24 cellular contexts compared by ENCODE assay signal in the genomic region with DNA sequence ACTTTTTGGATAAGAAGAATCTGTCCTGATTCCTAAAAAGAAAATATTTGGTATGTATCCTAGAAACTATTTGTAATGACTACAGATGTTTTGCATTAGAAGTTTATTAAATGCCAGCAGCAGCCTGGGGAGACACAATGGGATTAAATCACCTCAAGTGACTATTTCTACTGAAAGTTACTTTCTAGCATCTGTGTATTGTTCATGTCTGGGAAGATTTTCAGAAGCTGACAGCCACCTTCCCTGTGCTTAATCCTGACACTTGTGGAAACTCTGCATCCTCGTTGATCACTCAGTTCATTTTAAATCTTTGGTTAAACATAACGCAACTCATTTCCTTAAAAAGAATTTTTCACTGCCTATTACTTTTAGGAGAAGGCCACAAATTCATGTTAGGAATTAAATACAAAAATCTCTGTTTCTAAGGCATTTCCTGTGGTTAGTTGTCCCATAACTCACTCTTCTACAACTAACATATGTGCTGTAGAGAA.
A peak's percentile ranks its signal among the peaks of the same experiment; 100 is the strongest.
DNase-seq lines count a peak whose midpoint lies in the region; ATAC-seq, FAIRE-seq and TF ChIP-seq lines count a peak whose summit lies in the region.
"Had no signal": no experiment of that assay in that cellular context is flagged by ENCODE, and none has a peak within 500 bp of the region (broad histone marks: within the 10 kb centered on the region; RNA-seq: fewer than 3 reads in every experiment).

No MANE protein-coding gene starts in this region.

- TF ChIP-seq CTCF in fibroblast of villous mesenchyme (IDR thresholded peaks at IDR 0.05; ENCODE audit: insufficient read depth, low read depth, low read length) = no peak
- TF ChIP-seq CTCF in sigmoid colon (IDR thresholded peaks at IDR 0.05) = no peak
- TF ChIP-seq CTCF in BE2C (IDR thresholded peaks at IDR 0.05; ENCODE audit: low read depth, low read length) = no peak

- H3K4me3 ChIP-seq in fibroblast of villous mesenchyme (ENCODE audit: low read depth, low read length) (no peak overlapping the region), sigmoid colon (no peak overlapping the region), small intestine (ENCODE audit: low read depth in 1 of 2, low read length in 2 of 2) (no peak overlapping the region), BE2C (ENCODE audit: low read depth, low read length) (no peak overlapping the region)

- no peak for ATAC-seq in HG03025 (IDR thresholded peaks at IDR 0.05; ENCODE audit: low FRiP score, unreplicated experiment)
- ATAC-seq: sciatic nerve, T-cell had no signal

- TF ChIP-seq EP300 in sigmoid colon (IDR thresholded peaks at IDR 0.05) = no peak

- intact Hi-C loops in sigmoid colon (cut with DNase I) = no loop called here

- H3K4me1 ChIP-seq in sigmoid colon (peaks cover 0 to 32% (median 10%) of the 10 kb centered on the region in 4 donors), small intestine (ENCODE audit: control insufficient read depth in 2 of 2, insufficient read depth in 1 of 2, low read depth in 1 of 2, low read length in 1 of 2) (no peaks in the 10 kb centered on the region), BE2C (no peaks in the 10 kb centered on the region)

- peak overlapping the region in 3 of 4 donors; percentile 22 to 66 (median 62) for H3K27ac ChIP-seq in sigmoid colon
- H3K27ac ChIP-seq in small intestine (ENCODE audit: low read depth in 1 of 2, low read length in 1 of 2) = peak overlapping the region in 1 of 2 donors; percentile 54
- H3K27ac ChIP-seq: epithelial cell of prostate had no signal

- no peaks in the 10 kb centered on the region for H3K36me3 ChIP-seq in sigmoid colon
- no peaks in the 10 kb centered on the region for H3K36me3 ChIP-seq in small intestine (ENCODE audit: control insufficient read depth in 2 of 2, insufficient read depth in 2 of 2, low read length in 2 of 2)
- no peaks in the 10 kb centered on the region for H3K36me3 ChIP-seq in BE2C

- H3K9me3 ChIP-seq in sigmoid colon (no peaks in the 10 kb centered on the region), small intestine (ENCODE audit: control insufficient read depth, low read depth) (no peaks in the 10 kb centered on the region), BE2C (no peaks in the 10 kb centered on the region)

- H3K27me3 ChIP-seq in sigmoid colon (no peaks in the 10 kb centered on the region), small intestine (ENCODE audit: control insufficient read depth in 2 of 2, insufficient read depth in 2 of 2, low read length in 2 of 2) (no peaks in the 10 kb centered on the region), BE2C (no peaks in the 10 kb centered on the region)

- 50 to 62% methylated on average over 2 of the region's 2 CpGs for WGBS in sigmoid colon, 2 donors
- 40 to 50% (median 45%) methylated on average over 2 of the region's 2 CpGs for WGBS in small intestine, 3 donors

- no peak for FAIRE-seq in small intestine (lab: Jason Lieb, UNC)
- FAIRE-seq: GM19239, kidney had no signal

- peak; percentile 71 for DNase-seq in AG20443 (ENCODE audit: low spot score)
- DNase-seq in LHCN-M2 (ENCODE audit: low read depth) = peak; percentile 5
- peak; percentile 0 for DNase-seq in fibroblast of villous mesenchyme (ENCODE audit: low read depth)
- DNase-seq in sigmoid colon = no peak
- DNase-seq in small intestine = no peak
- no peak for DNase-seq in BE2C
- no peak for DNase-seq in COLO829 (ENCODE audit: low spot score)
- DNase-seq: activated naive CD4-positive, alpha-beta T cell treated with Interleukin-2 at 50 U/mL for 16 hours; activated T-cell treated with anti-CD3 and anti-CD28 coated beads, Interleukin-2, amount 50 U/mL, for 48 hours; caudate nucleus; COR-L47; DMS79 treated with DMSO at 0.1 percent for 48 hours; kidney; naive B cell; NCI-H1092 treated with DMSO at 0.1 percent for 48 hours; NCI-H2081; NCI-H345; OCI-M1; SHP77; T-cell had no signal

- TF ChIP-seq POLR2A in sigmoid colon (IDR thresholded peaks at IDR 0.05) = no peak

Comparison
In these comparisons a context has a peak if more than half of its experiments do, and no peak if none do; other contexts are left out.
1. DNase-seq: peak in AG20443 (single experiment), LHCN-M2 (single experiment) and fibroblast of villous mesenchyme (single experiment); none in sigmoid colon (single experiment), small intestine (single experiment), BE2C (single experiment) and COLO829 (single experiment).